ENCODE assay signal across 11 cellular contexts in the genomic region with DNA sequence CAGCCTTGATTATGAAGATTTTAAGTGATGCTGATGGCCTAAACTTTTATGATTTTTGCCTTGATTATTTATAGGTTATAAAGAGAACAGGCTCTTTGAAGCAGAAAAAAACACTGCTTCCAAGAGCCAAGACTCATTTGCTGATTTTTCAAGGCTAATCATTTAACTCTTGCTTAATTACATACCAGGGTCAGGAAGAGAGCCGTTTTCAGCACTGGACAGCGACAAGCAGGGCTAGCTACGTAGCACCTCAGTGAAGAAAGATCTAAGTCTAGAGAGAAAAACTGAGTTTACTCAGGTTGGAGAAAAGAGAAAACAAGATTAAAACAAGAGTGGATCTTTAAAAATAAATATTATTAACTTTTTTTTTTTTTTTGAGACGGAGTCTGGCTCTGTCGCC.
DNase-seq lines count a peak whose midpoint lies in the region; ATAC-seq and TF ChIP-seq lines count a peak whose summit lies in the region.
"Had no signal": no experiment of that assay in that cellular context is flagged by ENCODE, and none has a peak within 500 bp of the region (broad histone marks: within the 10 kb centered on the region; RNA-seq: fewer than 3 reads in every experiment).

No MANE protein-coding gene starts in this region.

- TF ChIP-seq CTCF in GM12865 (IDR thresholded peaks at IDR 0.05; ENCODE audit: insufficient read depth, low read depth, low read length, missing control alignments) (no peak), MM.1S (IDR thresholded peaks at IDR 0.05; ENCODE audit: low read length) (no peak), mesothelial cell of epicardium (IDR thresholded peaks at IDR 0.05; ENCODE audit: unreplicated experiment) (no peak), lower leg skin (IDR thresholded peaks at IDR 0.05) (no peak)

- no peaks in the 10 kb centered on the region for H3K9me3 Mint-ChIP-seq in mesothelial cell of epicardium

- H3K27me3 Mint-ChIP-seq in mesothelial cell of epicardium (ENCODE audit: low read depth): no peaks in the 10 kb centered on the region

- no peak overlapping the region for H3K4me3 Mint-ChIP-seq in mesothelial cell of epicardium

- H3K36me3 Mint-ChIP-seq in mesothelial cell of epicardium: no peaks in the 10 kb centered on the region

- no peak overlapping the region for H2AFZ ChIP-seq in MM.1S (ENCODE audit: low read length)

- no peaks in the 10 kb centered on the region for H3K79me2 ChIP-seq in MM.1S (ENCODE audit: low read length)

- no peak for TF ChIP-seq POLR2A in lower leg skin (IDR thresholded peaks at IDR 0.05)

- no peak overlapping the region for H3K9ac ChIP-seq in MM.1S (ENCODE audit: low read length)

- H4K20me1 ChIP-seq in MM.1S (ENCODE audit: insufficient read depth, low read length): no peaks in the 10 kb centered on the region

- WGBS in lower leg skin, 2 donors: 32 to 33% methylated on average over 5 of the region's 5 CpGs

- peaks cover 20% of the 10 kb centered on the region for H3K4me1 Mint-ChIP-seq in mesothelial cell of epicardium

- H3K27ac Mint-ChIP-seq in mesothelial cell of epicardium: no peak overlapping the region

- H3F3A ChIP-seq in MM.1S (ENCODE audit: insufficient read depth, low read length): no peaks in the 10 kb centered on the region

- intact Hi-C loops in lower leg skin (cut with DNase I; ENCODE audit: low total_unique reads): no loop called here

- in situ Hi-C loops in T47D (cut with HindIII; ENCODE audit: low pct_unique_long_range_greater_than_20kb, low sequenced_read_pairs): no loop called here

- no peaks in the 10 kb centered on the region for H3K9me3 ChIP-seq in MM.1S (replicated peaks; ENCODE audit: insufficient read depth, low read length)
- H3K9me3 ChIP-seq: heart right ventricle, Peyer's patch had no signal

- H3K4me3 ChIP-seq in GM12865 (ENCODE audit: low read depth, low read length): no peak overlapping the region
- no peak overlapping the region for H3K4me3 ChIP-seq in MM.1S (ENCODE audit: low read length)
- H3K4me3 ChIP-seq in lower leg skin (ENCODE audit: low read depth, poor library complexity, severe bottlenecking): no peak overlapping the region
- H3K4me3 ChIP-seq: heart right ventricle, Peyer's patch had no signal

- H3K9me2 ChIP-seq in MM.1S (replicated peaks; ENCODE audit: insufficient read depth, low read length): no peaks in the 10 kb centered on the region

- no peaks in the 10 kb centered on the region for H3K36me3 ChIP-seq in MM.1S (replicated peaks; ENCODE audit: insufficient read depth, low read length)
- H3K36me3 ChIP-seq: heart right ventricle, Peyer's patch had no signal

- no peaks in the 10 kb centered on the region for H3K27me3 ChIP-seq in MM.1S (replicated peaks; ENCODE audit: insufficient read depth, low read length)
- H3K27me3 ChIP-seq: Peyer's patch had no signal

- ATAC-seq in GM19452 (IDR thresholded peaks at IDR 0.05; ENCODE audit: unreplicated experiment) (no peak), HG03469 (IDR thresholded peaks at IDR 0.05; ENCODE audit: unreplicated experiment) (no peak)
- ATAC-seq: heart right ventricle had no signal

- peak; percentile 34 for DNase-seq in GM12865 (ENCODE audit: low read depth)
- DNase-seq in MM.1S: peak; percentile 56
- peak; percentile 81 to 91 for DNase-seq in T47D (ENCODE audit: low read depth in 1 of 2, low spot score in 1 of 2)
- DNase-seq in mesothelial cell of epicardium (ENCODE audit: low spot score in 2 of 2, unreplicated experiment in 2 of 2): peak; percentile 54 to 78
- no peak for DNase-seq in lower leg skin (ENCODE audit: low spot score in 2 of 2)
- DNase-seq in middle frontal gyrus (ENCODE audit: extremely low spot score, low spot score): no peak
- DNase-seq: activated gamma-delta T cell treated with Interleukin-2 at 50 U/mL for 16 hours had no signal

- H3K4me2 ChIP-seq in MM.1S (ENCODE audit: low read depth, low read length): no peak overlapping the region

- no peaks in the 10 kb centered on the region for H3K4me1 ChIP-seq in MM.1S (ENCODE audit: low read length)
- H3K4me1 ChIP-seq: heart right ventricle, Peyer's patch had no signal

- no peak overlapping the region for H3K27ac ChIP-seq in MM.1S (ENCODE audit: low read length)
- H3K27ac ChIP-seq: heart right ventricle, Peyer's patch had no signal

Comparison
In these comparisons a context has a peak if more than half of its experiments do, and no peak if none do; other contexts are left out.
1. DNase-seq: peak in GM12865 (single experiment), MM.1S (single experiment), T47D (2 of 2) and mesothelial cell of epicardium (2 of 2); none in lower leg skin (0 of 2) and middle frontal gyrus (single experiment).